29 cellular contexts compared by ENCODE assay signal in genomic region chr3:161064413-161064812, GRCh38.
"Had no signal": no experiment of that assay in that cellular context is flagged by ENCODE, and none has a peak within 500 bp of the region (broad histone marks: within the 10 kb centered on the region; RNA-seq: fewer than 3 reads in every experiment).

No MANE protein-coding gene starts in this region.

- DNase-seq: activated B cell treated with CpG ODN at 0.5 μM for 24 hours; activated CD4-positive, alpha-beta T cell treated with anti-CD3 and anti-CD28 coated beads for 48 hours; activated CD4-positive, alpha-beta T cell treated with anti-CD3 and anti-CD28 coated beads, Interleukin-2, amount 50 U/mL, for 1 hour; activated CD4-positive, alpha-beta T cell treated with anti-CD3 and anti-CD28 coated beads, Interleukin-2, amount 50 U/mL, for 48 hours; activated CD8-positive, alpha-beta memory T cell treated with anti-CD3 and anti-CD28 coated beads for 24 hours; activated CD8-positive, alpha-beta T cell treated with anti-CD3 and anti-CD28 coated beads for 36 hours; activated effector memory CD4-positive, alpha-beta T cell treated with Interleukin-2 at 50 U/mL for 16 hours; activated gamma-delta T cell treated with Interleukin-2 at 50 U/mL for 16 hours; activated naive CD4-positive, alpha-beta T cell treated with anti-CD3 and anti-CD28 coated beads, Interleukin-2, amount 50 U/mL, for 16 hours; activated naive CD4-positive, alpha-beta T cell treated with Interleukin-2 at 50 U/mL for 16 hours; activated T-cell treated with anti-CD3 and anti-CD28 coated beads, Interleukin-2, amount 50 U/mL, for 4 hours; amniotic stem cell; aorta; body of pancreas; central memory CD4-positive, alpha-beta T cell; cerebellar nuclear complex; colonic mucosa; dorsolateral prefrontal cortex; effector memory CD4-positive, alpha-beta T cell; endodermal cell; esophagus squamous epithelium; foreskin melanocyte; head of caudate nucleus; T-helper 2 cell had no signal

- FAIRE-seq: TTC549 had no signal

- H3K4me3 ChIP-seq: body of pancreas, cardiac muscle cell, colonic mucosa, dorsolateral prefrontal cortex, esophagus squamous epithelium, gastroesophageal sphincter had no signal

- H3K27me3 ChIP-seq: body of pancreas, cardiac muscle cell, colonic mucosa, dorsolateral prefrontal cortex, esophagus squamous epithelium, gastroesophageal sphincter had no signal

- ATAC-seq: activated CD4-positive, CD25-positive, alpha-beta regulatory T cell treated with anti-CD3 and anti-CD28 coated beads, Interleukin-2, amount 50 U/mL, for 24 hours; activated CD8-positive, alpha-beta T cell treated with anti-CD3 and anti-CD28 coated beads for 36 hours; activated T-cell treated with anti-CD3 and anti-CD28 coated beads, Interleukin-2, amount 50 U/mL, for 4 hours; activated T-helper 17 cell treated with anti-CD3 and anti-CD28 coated beads, Interleukin-2, amount 50 U/mL, for 72 hours; body of pancreas; gastroesophageal sphincter had no signal

- H3K36me3 ChIP-seq: cardiac muscle cell, colonic mucosa had no signal
